ENCODE assay signal across 22 cellular contexts in the genomic region with DNA sequence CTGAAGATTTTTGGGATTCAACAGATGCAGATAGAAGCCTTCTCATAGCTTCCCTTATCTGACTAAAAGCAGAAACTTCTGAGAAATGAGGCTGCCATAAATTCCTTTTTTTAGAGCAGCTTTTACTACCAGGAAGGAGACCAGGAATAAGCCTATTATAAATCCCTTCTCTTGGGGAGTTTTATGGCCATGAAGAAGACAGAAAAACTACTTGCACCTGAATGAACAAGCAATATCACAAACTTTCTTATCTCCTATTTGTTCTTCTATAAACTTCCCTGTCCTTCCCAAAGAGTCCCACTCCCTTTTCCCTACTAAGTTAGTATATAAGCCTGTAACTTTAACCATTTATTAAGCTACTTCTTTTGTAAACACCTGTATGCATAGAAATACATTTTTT.
DNase-seq lines count a peak whose midpoint lies in the region; ATAC-seq and TF ChIP-seq lines count a peak whose summit lies in the region.
"Had no signal": no experiment of that assay in that cellular context is flagged by ENCODE, and none has a peak within 500 bp of the region (broad histone marks: within the 10 kb centered on the region; RNA-seq: fewer than 3 reads in every experiment).

No MANE protein-coding gene starts in this region.

- H3K9me3 ChIP-seq in colonic mucosa (no peaks in the 10 kb centered on the region), mucosa of descending colon (no peaks in the 10 kb centered on the region), transverse colon (no peaks in the 10 kb centered on the region), PC-3 (ENCODE audit: low read length) (no peaks in the 10 kb centered on the region)
- H3K9me3 ChIP-seq: BE2C, BLaER1 had no signal

- H3K27ac ChIP-seq in colonic mucosa (peak overlapping the region; percentile 49), transverse colon (peak overlapping the region; percentile 32 to 55 (median 46)), PC-3 (ENCODE audit: low read length) (no peak overlapping the region)
- H3K27ac ChIP-seq: BLaER1 had no signal

- H3K4me1 ChIP-seq in colonic mucosa, result no peaks in the 10 kb centered on the region
- peaks cover 6% of the 10 kb centered on the region for H3K4me1 ChIP-seq in mucosa of descending colon (ENCODE audit: low read depth)
- H3K4me1 ChIP-seq in transverse colon, result peaks cover 0 to 21% (median 9%) of the 10 kb centered on the region in 4 donors
- no peaks in the 10 kb centered on the region for H3K4me1 ChIP-seq in PC-3 (ENCODE audit: insufficient read depth, low read length)
- H3K4me1 ChIP-seq: BE2C, BLaER1 had no signal

- no peaks in the 10 kb centered on the region for H4K20me1 ChIP-seq in PC-3 (ENCODE audit: low read length)
- H4K20me1 ChIP-seq: BLaER1 had no signal

- in situ Hi-C loops in transverse colon (cut with MboI; ENCODE audit: low pct_ligation_motif_present in 1 of 4, low pct_unique_long_range_greater_than_20kb in 1 of 4, low sequenced_read_pairs in 3 of 4), result no loop called here

- ATAC-seq in mucosa of descending colon (peak; percentile 98), HG03196 (IDR thresholded peaks at IDR 0.05; ENCODE audit: unreplicated experiment) (no peak), PC-3 (no peak), GM19467 (IDR thresholded peaks at IDR 0.05; ENCODE audit: unreplicated experiment) (no peak)

- H3K9ac ChIP-seq in colonic mucosa (ENCODE audit: low read depth in 2 of 2, low read length in 2 of 2), result no peak overlapping the region
- H3K9ac ChIP-seq in PC-3 (ENCODE audit: low read length), result no peak overlapping the region
- H3K9ac ChIP-seq: BLaER1 had no signal

- intact Hi-C loops in colonic mucosa (cut with DNase I), result no loop called here
- intact Hi-C loops in mucosa of descending colon (cut with DNase I, micrococcal nuclease), result no loop called here
- intact Hi-C loops in transverse colon (cut with DNase I; ENCODE audit: low total_unique reads), result no loop called here
- intact Hi-C loops in PC-3 (cut with micrococcal nuclease), result no loop called here

- TF ChIP-seq CTCF in colonic mucosa (IDR thresholded peaks at IDR 0.05) (no peak), mucosa of descending colon (IDR thresholded peaks at IDR 0.05) (no peak), transverse colon (IDR thresholded peaks at IDR 0.05) (no peak), PC-3 (conservative IDR thresholded peaks at IDR 0.05; ENCODE audit: low read depth, low read length) (no peak)

- no peaks in the 10 kb centered on the region for H3F3A ChIP-seq in PC-3 (ENCODE audit: low read length, unreplicated experiment)

- no peak overlapping the region for H3K4me2 ChIP-seq in PC-3 (ENCODE audit: low read length)
- H3K4me2 ChIP-seq: BLaER1 had no signal

- no TSS peak for BruUV-seq in PC-3 (replicated peaks; lab: Mats Ljungman, UMichigan)

- H3K4me3 ChIP-seq in colonic mucosa, result no peak overlapping the region
- H3K4me3 ChIP-seq in mucosa of descending colon, result no peak overlapping the region
- H3K4me3 ChIP-seq in transverse colon, result no peak overlapping the region
- no peak overlapping the region for H3K4me3 ChIP-seq in PC-3 (ENCODE audit: low read length)
- H3K4me3 ChIP-seq: BLaER1 had no signal

- H3K79me2 ChIP-seq in PC-3 (ENCODE audit: low read length), result no peaks in the 10 kb centered on the region

- no peaks in the 10 kb centered on the region for H3K36me3 ChIP-seq in colonic mucosa
- H3K36me3 ChIP-seq in mucosa of descending colon (ENCODE audit: low read depth), result no peaks in the 10 kb centered on the region
- no peaks in the 10 kb centered on the region for H3K36me3 ChIP-seq in transverse colon
- no peaks in the 10 kb centered on the region for H3K36me3 ChIP-seq in PC-3 (ENCODE audit: low read depth, low read length)
- H3K36me3 ChIP-seq: BE2C, BLaER1 had no signal

- no peak for TF ChIP-seq EP300 in transverse colon (IDR thresholded peaks at IDR 0.05; ENCODE audit: low read depth)

- no peak overlapping the region for H2AFZ ChIP-seq in PC-3 (ENCODE audit: low read length)

- no peak for TF ChIP-seq POLR2A in transverse colon (IDR thresholded peaks at IDR 0.05)

- POLR2A ChIA-PET in PC-3 (lab: Charles Lee; ENCODE audit: unreplicated experiment), result no interaction called here

- H3K9me2 ChIP-seq in PC-3 (replicated peaks; ENCODE audit: low read length), result no peaks in the 10 kb centered on the region

- CTCF ChIA-PET in PC-3 (lab: Charles Lee), result no interaction called here

- no peak for DNase-seq in colonic mucosa
- no peak for DNase-seq in mucosa of descending colon
- no peak for DNase-seq in transverse colon
- no peak for DNase-seq in PC-3
- DNase-seq: 8988T; ACHN; BE2C; C1 segment of cervical spinal cord; CD4-positive, alpha-beta memory T cell; CD4-positive, CD25-positive, alpha-beta regulatory T cell; CD8-positive, alpha-beta memory T cell; COR-L47; DMS 273 treated with DMSO at 0.1 percent for 48 hours; DMS153; DMS53; DMS79; DND-41; EL; GDM1 had no signal

- H3K27me3 ChIP-seq in colonic mucosa (no peaks in the 10 kb centered on the region), transverse colon (no peaks in the 10 kb centered on the region), PC-3 (ENCODE audit: low read length) (no peaks in the 10 kb centered on the region)
- H3K27me3 ChIP-seq: BE2C, BLaER1 had no signal
